ENCODE assay signal across 20 cellular contexts in the genomic region with DNA sequence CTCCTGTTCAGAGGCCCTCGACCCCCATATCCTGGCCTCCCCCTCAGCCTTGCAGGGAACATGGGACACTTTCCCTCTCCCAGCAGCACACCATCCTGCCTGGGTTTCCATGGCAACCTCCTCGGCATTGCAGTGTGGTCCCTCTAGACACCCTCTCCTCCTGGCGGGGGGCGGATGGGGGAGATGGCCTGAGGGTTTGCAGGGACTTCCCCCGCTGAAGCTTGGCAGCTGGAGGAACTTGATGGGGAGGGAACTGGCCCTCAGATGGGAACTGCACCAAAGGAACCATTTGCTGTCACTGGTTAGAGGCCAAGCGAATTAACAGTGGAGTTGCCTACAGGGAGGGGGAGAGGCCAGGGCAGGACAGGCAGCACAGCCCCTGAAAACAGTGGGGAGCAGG. TPM values are rescaled to one million over a fixed set of nuclear protein-coding genes. Genes with fewer than 3 reads are reported as not detected.
DNase-seq lines count a peak whose midpoint lies in the region; ATAC-seq and TF ChIP-seq lines count a peak whose summit lies in the region.
"Had no signal": no experiment of that assay in that cellular context is flagged by ENCODE, and none has a peak within 500 bp of the region (broad histone marks: within the 10 kb centered on the region; RNA-seq: fewer than 3 reads in every experiment).

No MANE protein-coding gene starts in this region.

- no peaks in the 10 kb centered on the region for H3K27me3 ChIP-seq in BLaER1
- H3K27me3 ChIP-seq: BE2C had no signal

- H3K36me3 ChIP-seq in BLaER1: peaks cover 61% of the 10 kb centered on the region
- H3K36me3 ChIP-seq: HAP-1 had no signal

- peaks cover 43% of the 10 kb centered on the region for H3K4me1 Mint-ChIP-seq in brain
- H3K4me1 Mint-ChIP-seq in immature natural killer cell: peaks cover 0 to 6% of the 10 kb centered on the region in 2 donors

- H4K20me1 ChIP-seq in BLaER1: peaks cover 22% of the 10 kb centered on the region; the same call in 1 of the 2 replicates

- no peak overlapping the region for H3K4me3 ChIP-seq in BLaER1
- H3K4me3 ChIP-seq: HAP-1 had no signal

- H3K4me1 ChIP-seq in BLaER1: peaks cover 69% of the 10 kb centered on the region
- H3K4me1 ChIP-seq: HAP-1 had no signal

- H3K4me2 ChIP-seq in BLaER1: peak overlapping the region; percentile 48

- no peak overlapping the region for H3K9ac ChIP-seq in BLaER1

- no peaks in the 10 kb centered on the region for H3K9me3 Mint-ChIP-seq in brain
- no peaks in the 10 kb centered on the region for H3K9me3 Mint-ChIP-seq in immature natural killer cell
- H3K9me3 Mint-ChIP-seq: CD8-positive, alpha-beta memory T cell had no signal

- H3K27me3 Mint-ChIP-seq in brain (no peaks in the 10 kb centered on the region), immature natural killer cell (ENCODE audit: low read depth in 3 of 3) (no peaks in the 10 kb centered on the region)
- H3K27me3 Mint-ChIP-seq: CD8-positive, alpha-beta memory T cell had no signal

- peak overlapping the region in 1 of 5 experiments; percentile 43 for H3K4me3 Mint-ChIP-seq in brain
- H3K4me3 Mint-ChIP-seq in immature natural killer cell: no peak overlapping the region
- H3K4me3 Mint-ChIP-seq: CD8-positive, alpha-beta memory T cell had no signal

- H3K27ac Mint-ChIP-seq in brain: peak overlapping the region in 4 of 5 experiments; percentile 47 to 90 (median 72)
- H3K27ac Mint-ChIP-seq in immature natural killer cell: no peak overlapping the region

- peaks cover 14% of the 10 kb centered on the region for H3K9me3 ChIP-seq in BLaER1
- H3K9me3 ChIP-seq: BE2C, HAP-1 had no signal

- DNase-seq in G401 (ENCODE audit: low spot score) (peak; percentile 89), myocyte (ENCODE audit: low read depth) (peak; percentile 38), NCI-H2171 treated with DMSO at 0.1 percent for 48 hours (lab: John Stamatoyannopoulos, UW) (no peak), GM13977 (ENCODE audit: low spot score) (no peak), immature natural killer cell (no peak)
- DNase-seq: BE2C; CD8-positive, alpha-beta memory T cell; MM.1S; NCI-H1417 treated with DMSO at 0.1 percent for 48 hours; NCI-H2029; NCI-H2227 treated with DMSO at 0.1 percent for 48 hours; NCI-H524 treated with DMSO at 0.1 percent for 48 hours; SIG-M5; SW 1271 had no signal

- no peak for ATAC-seq in HG02938 (IDR thresholded peaks at IDR 0.05; ENCODE audit: unreplicated experiment)
- ATAC-seq: HepG2, Panc1 had no signal

- H3K36me3 Mint-ChIP-seq in brain: peaks cover 41% of the 10 kb centered on the region
- no peaks in the 10 kb centered on the region for H3K36me3 Mint-ChIP-seq in immature natural killer cell

- TF ChIP-seq CTCF in brain (conservative IDR thresholded peaks at IDR 0.05) (no peak), GM13977 (IDR thresholded peaks at IDR 0.05; ENCODE audit: extremely low read depth, insufficient read depth, missing control alignments) (no peak)

- in situ Hi-C loops in G401 (cut with HindIII; ENCODE audit: low sequenced_read_pairs) (no loop called here), GM13977 (cut with MboI; ENCODE audit: low pct_unique_long_range_greater_than_20kb, low sequenced_read_pairs, unreplicated experiment) (no loop called here)

- no peak overlapping the region for H3K27ac ChIP-seq in BLaER1

RNA-seq across cellular contexts. Expression of a gene that starts 28.7 kb away (rescaled TPM):
- total RNA-seq in G401 (2014; rRNA removed; shearing (Covaris generic)): 8.2 and 8.9 TPM in 2 replicates
- polyA plus RNA-seq in brain (ENCODE audit: insufficient read depth, low read depth, low replicate concordance) (135 TPM), immature natural killer cell (1 to 10 TPM in 2 of 3 donors, under 1 TPM in 1; 0.31 to 1.7 (median 1.3) TPM)
- 13.7 and 31.0 TPM in 2 replicates for total RNA-seq in myocyte
- 4.4 TPM for polyA plus RNA-seq in myocyte (2012)

RNA-seq across cellular contexts. Expression of a gene that starts 54.7 kb away (rescaled TPM):
- total RNA-seq in G401 (2014; rRNA removed; shearing (Covaris generic)): 39.4 and 76.7 TPM in 2 replicates
- polyA plus RNA-seq in brain (ENCODE audit: insufficient read depth, low read depth, low replicate concordance): 88.3 TPM
- total RNA-seq in myocyte: 42.2 and 46.8 TPM in 2 replicates
- 44.2 TPM for polyA plus RNA-seq in myocyte (2012)
- polyA plus RNA-seq in immature natural killer cell: 10 to 100 TPM; 33.8 to 66.0 (median 53.4) TPM

Comparison
In these comparisons a context has a peak if more than half of its experiments do, and no peak if none do; other contexts are left out.
1. DNase-seq: peak in G401 (single experiment) and myocyte (single experiment); none in NCI-H2171 treated with DMSO at 0.1 percent for 48 hours (single experiment), GM13977 (single experiment) and immature natural killer cell (0 of 3).
2. H3K27ac Mint-ChIP-seq: peak in brain (4 of 5); none in immature natural killer cell (0 of 6).